In the genomic region with DNA sequence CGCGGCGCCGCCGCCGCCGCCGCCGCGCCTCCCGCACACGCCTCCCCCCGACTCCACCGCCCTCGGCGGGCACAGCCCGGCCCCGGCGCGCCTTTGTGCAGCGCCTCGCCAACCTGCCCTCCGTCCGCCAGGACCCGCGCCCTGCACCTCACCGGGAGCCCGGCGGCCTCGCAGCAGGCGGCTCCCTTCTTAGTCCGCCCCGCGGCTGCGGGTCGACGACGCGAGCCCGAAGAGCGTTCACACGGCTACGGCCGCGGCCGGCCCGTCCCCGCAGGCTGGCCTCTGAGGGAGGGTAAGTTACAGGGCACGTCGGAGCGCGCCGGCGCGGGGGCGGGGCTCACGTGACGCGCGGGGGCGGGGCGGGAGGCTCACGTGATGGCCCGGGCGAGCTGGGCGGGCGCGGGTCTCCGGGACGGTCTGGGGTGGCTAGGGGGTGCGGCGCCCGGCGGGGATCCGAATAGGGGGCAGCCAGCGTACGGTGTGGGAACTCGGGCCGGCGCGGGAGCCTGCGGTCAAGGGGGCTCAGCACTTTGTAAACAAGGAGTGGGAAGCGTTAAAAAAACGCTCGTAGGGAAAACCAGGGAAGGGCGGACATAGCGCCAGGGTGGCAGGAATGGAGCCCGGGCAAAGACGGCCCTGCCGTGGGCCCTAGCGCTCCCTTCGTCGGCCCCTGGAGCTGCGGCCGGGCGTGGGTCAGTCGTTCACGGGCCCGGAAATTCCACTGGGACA, we compare ENCODE assay signal across 8 cellular contexts. TPM values are rescaled to one million over a fixed set of nuclear protein-coding genes. Genes with fewer than 3 reads are reported as not detected.
DNase-seq lines count a peak whose midpoint lies in the region; ATAC-seq and TF ChIP-seq lines count a peak whose summit lies in the region.

A gene with protein sequence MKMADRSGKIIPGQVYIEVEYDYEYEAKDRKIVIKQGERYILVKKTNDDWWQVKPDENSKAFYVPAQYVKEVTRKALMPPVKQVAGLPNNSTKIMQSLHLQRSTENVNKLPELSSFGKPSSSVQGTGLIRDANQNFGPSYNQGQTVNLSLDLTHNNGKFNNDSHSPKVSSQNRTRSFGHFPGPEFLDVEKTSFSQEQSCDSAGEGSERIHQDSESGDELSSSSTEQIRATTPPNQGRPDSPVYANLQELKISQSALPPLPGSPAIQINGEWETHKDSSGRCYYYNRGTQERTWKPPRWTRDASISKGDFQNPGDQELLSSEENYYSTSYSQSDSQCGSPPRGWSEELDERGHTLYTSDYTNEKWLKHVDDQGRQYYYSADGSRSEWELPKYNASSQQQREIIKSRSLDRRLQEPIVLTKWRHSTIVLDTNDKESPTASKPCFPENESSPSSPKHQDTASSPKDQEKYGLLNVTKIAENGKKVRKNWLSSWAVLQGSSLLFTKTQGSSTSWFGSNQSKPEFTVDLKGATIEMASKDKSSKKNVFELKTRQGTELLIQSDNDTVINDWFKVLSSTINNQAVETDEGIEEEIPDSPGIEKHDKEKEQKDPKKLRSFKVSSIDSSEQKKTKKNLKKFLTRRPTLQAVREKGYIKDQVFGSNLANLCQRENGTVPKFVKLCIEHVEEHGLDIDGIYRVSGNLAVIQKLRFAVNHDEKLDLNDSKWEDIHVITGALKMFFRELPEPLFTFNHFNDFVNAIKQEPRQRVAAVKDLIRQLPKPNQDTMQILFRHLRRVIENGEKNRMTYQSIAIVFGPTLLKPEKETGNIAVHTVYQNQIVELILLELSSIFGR (minus strand): TSS at position 301 of the 729 bp plus-strand sequence. CDS start 19,976 bp downstream, outside the sequence.

- H3K4me1 ChIP-seq in KMS-11 (ENCODE audit: low read depth, poor library complexity, severe bottlenecking), result peaks cover 24% of the 10 kb centered on the region

- no peaks in the 10 kb centered on the region for H3K27me3 ChIP-seq in KMS-11 (ENCODE audit: insufficient read depth, low read depth)

- peaks cover 33% of the 10 kb centered on the region for H3K79me2 ChIP-seq in KMS-11 (ENCODE audit: insufficient read depth, low read depth)

- H3K9me3 Mint-ChIP-seq in activated naive CD8-positive, alpha-beta T cell treated with anti-CD3 and anti-CD28 coated beads for 36 hours, result no peaks in the 10 kb centered on the region
- H3K9me3 Mint-ChIP-seq in glutamatergic neuron (ENCODE audit: unreplicated experiment) (peaks cover 14% of the 10 kb centered on the region), osteocyte (ENCODE audit: unreplicated experiment) (no peaks in the 10 kb centered on the region)

- TF ChIP-seq CTCF in KMS-11 (conservative IDR thresholded peaks at IDR 0.05; ENCODE audit: low read depth, low read length), result no peak
- no peak for TF ChIP-seq CTCF in glutamatergic neuron (IDR thresholded peaks at IDR 0.05; ENCODE audit: partially characterized antibody, unreplicated experiment)
- TF ChIP-seq CTCF in osteocyte (IDR thresholded peaks at IDR 0.05), result no peak

- H3K4me3 ChIP-seq in KMS-11 (IDR thresholded peaks at IDR 0.05; ENCODE audit: insufficient read depth, low read depth, low read length), result no peak within 1 kb of the TSS
- H3K4me3 ChIP-seq in SK-N-MC, result peak within 1 kb of the TSS; percentile 81

- ATAC-seq in GM21723 (IDR thresholded peaks at IDR 0.05; ENCODE audit: unreplicated experiment), result peak; percentile 77

- no peaks in the 10 kb centered on the region for H3K36me3 ChIP-seq in KMS-11 (ENCODE audit: insufficient read depth)
- H3K36me3 ChIP-seq in SK-N-MC (ENCODE audit: insufficient read depth, low read length), result no peaks in the 10 kb centered on the region; the same call in 1 of the 2 replicates

- H3K27ac ChIP-seq in KMS-11 (peak within 1 kb of the TSS; percentile 29; the same call in 1 of the 2 replicates), SK-N-MC (peak within 1 kb of the TSS; percentile 57; the same call in 1 of the 2 replicates), temporal lobe (ENCODE audit: low read depth, low read length) (peak within 1 kb of the TSS; percentile 84)

- H3K4me1 Mint-ChIP-seq in activated naive CD8-positive, alpha-beta T cell treated with anti-CD3 and anti-CD28 coated beads for 36 hours, result peaks cover 44% of the 10 kb centered on the region
- H3K4me1 Mint-ChIP-seq in glutamatergic neuron (ENCODE audit: low read depth, unreplicated experiment) (peaks cover 21% of the 10 kb centered on the region), osteocyte (ENCODE audit: unreplicated experiment) (peaks cover 28% of the 10 kb centered on the region)

- H3K27me3 Mint-ChIP-seq in activated naive CD8-positive, alpha-beta T cell treated with anti-CD3 and anti-CD28 coated beads for 36 hours, result no peaks in the 10 kb centered on the region
- H3K27me3 Mint-ChIP-seq in glutamatergic neuron (ENCODE audit: unreplicated experiment) (peaks cover 6% of the 10 kb centered on the region), osteocyte (ENCODE audit: unreplicated experiment) (no peaks in the 10 kb centered on the region)

- H3K4me3 Mint-ChIP-seq in activated naive CD8-positive, alpha-beta T cell treated with anti-CD3 and anti-CD28 coated beads for 36 hours, result peak within 1 kb of the TSS; percentile 86
- H3K4me3 Mint-ChIP-seq in glutamatergic neuron (ENCODE audit: unreplicated experiment) (peak within 1 kb of the TSS; percentile 96), osteocyte (ENCODE audit: unreplicated experiment) (peak within 1 kb of the TSS; percentile 92)

- H3K9ac ChIP-seq in KMS-11, result peak within 1 kb of the TSS; percentile 53
- peak within 1 kb of the TSS; percentile 71 for H3K9ac ChIP-seq in SK-N-MC (ENCODE audit: insufficient read length)

- no peaks in the 10 kb centered on the region for H4K20me1 ChIP-seq in KMS-11 (ENCODE audit: insufficient read depth)

- H3K9me3 ChIP-seq in SK-N-MC (ENCODE audit: low read depth, low read length), result no peaks in the 10 kb centered on the region

- H3K36me3 Mint-ChIP-seq in activated naive CD8-positive, alpha-beta T cell treated with anti-CD3 and anti-CD28 coated beads for 36 hours, result no peaks in the 10 kb centered on the region
- H3K36me3 Mint-ChIP-seq in glutamatergic neuron (ENCODE audit: unreplicated experiment) (no peaks in the 10 kb centered on the region), osteocyte (ENCODE audit: unreplicated experiment) (no peaks in the 10 kb centered on the region)

- DNase-seq in ELF-1 (ENCODE audit: low read depth, low spot score) (peak; percentile 83), SK-N-MC (ENCODE audit: low read depth, low spot score) (no peak), glutamatergic neuron (peak; percentile 96), osteocyte (ENCODE audit: extremely low spot score, unreplicated experiment) (peak; percentile 97)
- peak; percentile 81 for DNase-seq in activated naive CD8-positive, alpha-beta T cell treated with anti-CD3 and anti-CD28 coated beads for 36 hours

- H3K27ac Mint-ChIP-seq in activated naive CD8-positive, alpha-beta T cell treated with anti-CD3 and anti-CD28 coated beads for 36 hours, result peak within 1 kb of the TSS; percentile 78
- H3K27ac Mint-ChIP-seq in glutamatergic neuron (ENCODE audit: unreplicated experiment) (peak within 1 kb of the TSS; percentile 94), osteocyte (ENCODE audit: unreplicated experiment) (peak within 1 kb of the TSS; percentile 96)

- H3K4me2 ChIP-seq in KMS-11, result peak within 1 kb of the TSS; percentile 98

- H2AFZ ChIP-seq in KMS-11 (ENCODE audit: low read depth), result peak within 1 kb of the TSS; percentile 84

RNA-seq across cellular contexts. Expression of the gene that starts here (rescaled TPM):
- total RNA-seq in activated naive CD8-positive, alpha-beta T cell treated with anti-CD3 and anti-CD28 coated beads for 36 hours, result 1 to 10 TPM; 2.8 to 3.4 TPM
- total RNA-seq in glutamatergic neuron (ENCODE audit: unreplicated experiment) (41.9 TPM), osteocyte (18.8 and 20.8 TPM in 2 replicates), temporal lobe (52.1 TPM)

Comparison
In these comparisons a context has a peak if more than half of its experiments do, and no peak if none do; other contexts are left out.
1. H3K27ac ChIP-seq: peak in every context shown above with its lines; median percentile 84 in temporal lobe; 57 in SK-N-MC; 29 in KMS-11.